In the genomic region with DNA sequence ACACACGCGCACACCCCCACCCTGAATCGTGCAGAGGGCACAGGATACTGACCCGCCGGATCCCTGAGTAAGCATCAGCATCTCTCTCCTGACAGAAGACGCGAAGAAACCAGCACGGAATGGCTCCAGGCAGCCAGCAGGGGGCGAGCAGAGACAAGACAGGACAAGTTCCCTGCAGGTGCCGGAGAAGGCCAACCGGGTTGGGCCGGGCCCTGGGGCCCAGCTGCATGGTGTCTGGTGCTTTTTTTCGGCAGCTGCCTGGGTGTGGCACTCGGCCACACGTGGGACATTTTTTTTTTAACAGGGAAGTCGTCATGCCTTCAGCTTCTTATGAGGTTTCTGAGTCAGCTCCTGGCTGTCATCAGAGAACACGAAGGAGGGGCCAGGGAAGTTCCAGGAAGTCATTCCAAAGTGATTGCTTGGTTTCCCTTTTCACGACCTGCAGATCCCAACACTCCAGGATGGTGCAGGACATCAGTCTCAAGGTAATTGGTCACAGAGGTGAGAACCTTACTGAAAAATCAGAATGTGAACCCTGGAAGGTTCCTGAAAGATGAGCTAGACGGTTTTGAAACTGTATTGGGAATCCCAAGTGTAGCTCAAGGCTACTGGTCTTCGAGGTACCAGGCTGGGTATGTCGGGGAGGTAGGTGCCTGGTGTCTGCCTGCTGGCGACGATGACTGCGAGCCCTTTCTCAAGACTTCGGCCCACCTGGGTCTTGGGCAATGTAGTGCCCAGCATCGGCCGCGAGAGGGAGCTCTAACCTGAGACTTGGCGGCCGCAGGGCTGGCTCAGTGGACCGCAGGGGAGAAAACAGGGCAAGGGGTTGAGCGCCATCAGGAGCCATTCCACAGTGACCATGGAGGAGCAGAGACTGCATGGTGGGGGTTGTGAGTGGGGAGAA, we compare ENCODE assay signal across 1 cellular context.
TF ChIP-seq lines count a peak whose summit lies in the region.

No MANE protein-coding gene starts in this region.

TF ChIP-seq in HCT116, 20 proteins besides CTCF, POLR2A, EP300 and RAD21 (continued from another document):
- TF ChIP-seq, protein P1, sequence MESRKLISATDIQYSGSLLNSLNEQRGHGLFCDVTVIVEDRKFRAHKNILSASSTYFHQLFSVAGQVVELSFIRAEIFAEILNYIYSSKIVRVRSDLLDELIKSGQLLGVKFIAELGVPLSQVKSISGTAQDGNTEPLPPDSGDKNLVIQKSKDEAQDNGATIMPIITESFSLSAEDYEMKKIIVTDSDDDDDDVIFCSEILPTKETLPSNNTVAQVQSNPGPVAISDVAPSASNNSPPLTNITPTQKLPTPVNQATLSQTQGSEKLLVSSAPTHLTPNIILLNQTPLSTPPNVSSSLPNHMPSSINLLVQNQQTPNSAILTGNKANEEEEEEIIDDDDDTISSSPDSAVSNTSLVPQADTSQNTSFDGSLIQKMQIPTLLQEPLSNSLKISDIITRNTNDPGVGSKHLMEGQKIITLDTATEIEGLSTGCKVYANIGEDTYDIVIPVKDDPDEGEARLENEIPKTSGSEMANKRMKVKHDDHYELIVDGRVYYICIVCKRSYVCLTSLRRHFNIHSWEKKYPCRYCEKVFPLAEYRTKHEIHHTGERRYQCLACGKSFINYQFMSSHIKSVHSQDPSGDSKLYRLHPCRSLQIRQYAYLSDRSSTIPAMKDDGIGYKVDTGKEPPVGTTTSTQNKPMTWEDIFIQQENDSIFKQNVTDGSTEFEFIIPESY (IDR thresholded peaks at IDR 0.05; ENCODE audit: extremely low read depth, insufficient replicate concordance, low read length) = peak; percentile 27
- no peak for TF ChIP-seq YY1 (IDR thresholded peaks at IDR 0.05; ENCODE audit: extremely low read depth, insufficient replicate concordance, low read depth, low read length)
- TF ChIP-seq POLR2AphosphoS5 (IDR thresholded peaks at IDR 0.05; ENCODE audit: low read depth, low read length) = peak; percentile 39; the same call in 1 of the 2 replicates
- TF ChIP-seq, protein P2, sequence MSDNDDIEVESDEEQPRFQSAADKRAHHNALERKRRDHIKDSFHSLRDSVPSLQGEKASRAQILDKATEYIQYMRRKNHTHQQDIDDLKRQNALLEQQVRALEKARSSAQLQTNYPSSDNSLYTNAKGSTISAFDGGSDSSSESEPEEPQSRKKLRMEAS (IDR thresholded peaks at IDR 0.05) = peak; percentile 82
- peak; percentile 75 for TF ChIP-seq CBX3 (IDR thresholded peaks at IDR 0.05; ENCODE audit: low read depth)
- no peak for TF ChIP-seq CEBPB (IDR thresholded peaks at IDR 0.05; ENCODE audit: low read depth)
- TF ChIP-seq REST (IDR thresholded peaks at IDR 0.05; ENCODE audit: low read depth) = no peak
